ENCODE assay signal across 14 cellular contexts in genomic region chr4:169665039-169665732, GRCh38. TPM values are rescaled to one million over a fixed set of nuclear protein-coding genes. Genes with fewer than 3 reads are reported as not detected.
DNase-seq lines count a peak whose midpoint lies in the region; ATAC-seq and TF ChIP-seq lines count a peak whose summit lies in the region.
"Had no signal": no experiment of that assay in that cellular context is flagged by ENCODE, and none has a peak within 500 bp of the region (broad histone marks: within the 10 kb centered on the region; RNA-seq: fewer than 3 reads in every experiment).

No MANE protein-coding gene starts in this region.

- in situ Hi-C loops in GM23248 (cut with MboI): no loop called here

- H3K9me2 ChIP-seq in SK-N-SH: no peaks in the 10 kb centered on the region
- H3K9me2 ChIP-seq in GM23248 (ENCODE audit: insufficient read depth): no peaks in the 10 kb centered on the region

- 63% methylated on average over 2 of the region's 2 CpGs for WGBS in SK-N-SH (ENCODE audit: low lambda C conversion rate)
- WGBS in GM23248 (ENCODE audit: low coverage in 1 of 2, low lambda C conversion rate in 2 of 2, missing lambda C conversion rate in 2 of 2), 2 experiments: 74 to 84% methylated on average over 2 of the region's 2 CpGs
- WGBS in mesodermal cell (ENCODE audit: insufficient coverage in 2 of 2), 2 experiments: no CpG with 5 or more reads among the region's 2 CpGs

- POLR2A ChIA-PET in SK-N-SH (lab: Yijun Ruan, JAX): no interaction called here

- H3K9ac ChIP-seq in SK-N-SH (peak overlapping the region; percentile 48; the same call in 1 of the 2 replicates), GM23248 (0 out of 2 replicates have a peak overlapping the region, but pooled peaks have one; percentile 19)

- H4K20me1 ChIP-seq in SK-N-SH (ENCODE audit: insufficient read depth) (no peaks in the 10 kb centered on the region; the same call in 1 of the 2 replicates), GM23248 (ENCODE audit: insufficient read depth) (no peaks in the 10 kb centered on the region)

- H3F3A ChIP-seq in SK-N-SH (replicated peaks; ENCODE audit: insufficient read depth): peaks cover 36% of the 10 kb centered on the region
- H3F3A ChIP-seq in GM23248 (ENCODE audit: insufficient read depth): peaks cover 15% of the 10 kb centered on the region; the same call in 1 of the 2 replicates

- H3K27ac ChIP-seq in SK-N-SH (ENCODE audit: low read depth in 2 of 2, low read length in 1 of 2): peak overlapping the region; percentile 66 to 89
- no peak overlapping the region for H3K27ac ChIP-seq in GM23248
- H3K27ac ChIP-seq in mesodermal cell (ENCODE audit: low read depth, low read length, severe bottlenecking): peak overlapping the region; percentile 25
- H3K27ac ChIP-seq: 22Rv1 had no signal

- no peaks in the 10 kb centered on the region for H3K27me3 ChIP-seq in SK-N-SH (ENCODE audit: insufficient read depth)
- H3K27me3 ChIP-seq in GM23248 (replicated peaks; ENCODE audit: insufficient read depth): no peaks in the 10 kb centered on the region
- H3K27me3 ChIP-seq: adrenal gland had no signal

- H3K79me2 ChIP-seq in SK-N-SH (ENCODE audit: insufficient read depth) (peaks cover 67% of the 10 kb centered on the region), GM23248 (ENCODE audit: insufficient read depth) (peaks cover 83% of the 10 kb centered on the region)

- H3K36me3 ChIP-seq in SK-N-SH (replicated peaks in 1 of 2; ENCODE audit: control insufficient read depth in 1 of 2, insufficient read depth in 2 of 2, low read length in 1 of 2) (peaks cover 0 to 11% of the 10 kb centered on the region in 2 experiments), GM23248 (ENCODE audit: low read depth) (no peaks in the 10 kb centered on the region), mesodermal cell (ENCODE audit: control insufficient read depth, insufficient read depth, low read length) (peaks cover 9% of the 10 kb centered on the region)
- H3K36me3 ChIP-seq: adrenal gland had no signal

- TF ChIP-seq RAD21 in SK-N-SH (IDR thresholded peaks at IDR 0.05; ENCODE audit: low read length): no peak

- DNase-seq in SK-N-SH: no peak
- no peak for DNase-seq in GM23248
- peak; percentile 19 for DNase-seq in amniotic epithelial cell (ENCODE audit: low read depth)
- no peak for DNase-seq in NCI-H2081 treated with DMSO at 0.1 percent for 48 hours (lab: John Stamatoyannopoulos, UW)
- no peak for DNase-seq in NCI-H345 treated with DMSO at 0.1 percent for 48 hours (lab: John Stamatoyannopoulos, UW; ENCODE audit: unreplicated experiment)
- no peak for DNase-seq in DMS153 (lab: John Stamatoyannopoulos, UW)
- DNase-seq: adrenal gland; CD4-positive, alpha-beta T cell; NCI-H2107; NK-92 treated with Interleukin-12 subunit alpha and Interleukin-12 subunit beta, amount 100 ng/mL, for 24 hours had no signal

- TF ChIP-seq CTCF in SK-N-SH (IDR thresholded peaks at IDR 0.05): no peak

- no peak overlapping the region for H2AFZ ChIP-seq in SK-N-SH (ENCODE audit: low read depth)
- no peak overlapping the region for H2AFZ ChIP-seq in GM23248

- CTCF ChIA-PET in SK-N-SH (lab: Yijun Ruan, JAX): interaction anchor here (0.6 to 5.1 kb wide), 4 partner anchors 11 to 52 kb away, joined by 3 to 19 read pairs (median 3); partner anchors contain the start of gene NEK1

- H3K4me3 ChIP-seq in SK-N-SH (ENCODE audit: low read depth in 2 of 2, low read length in 1 of 2) (no peak overlapping the region; a peak in 2 of 4 replicates), GM23248 (no peak overlapping the region), mesodermal cell (ENCODE audit: extremely low read depth, insufficient read depth, low read length, poor library complexity, severe bottlenecking) (no peak overlapping the region)
- H3K4me3 ChIP-seq: adrenal gland had no signal

- peaks cover 25 to 28% of the 10 kb centered on the region in 2 experiments; a peak in 3 of 4 replicates for H3K4me1 ChIP-seq in SK-N-SH (ENCODE audit: control insufficient read depth in 1 of 2, insufficient read depth in 2 of 2, low read depth in 1 of 2, low read length in 1 of 2)
- H3K4me1 ChIP-seq in GM23248 (ENCODE audit: insufficient read depth): peaks cover 23% of the 10 kb centered on the region
- H3K4me1 ChIP-seq in mesodermal cell (ENCODE audit: control insufficient read depth, insufficient read depth, low read length, poor library complexity, severe bottlenecking): no peaks in the 10 kb centered on the region

- TF ChIP-seq EP300 in SK-N-SH (IDR thresholded peaks at IDR 0.05; ENCODE audit: borderline replicate concordance in 1 of 2, low read depth in 1 of 2, low read length in 1 of 2): no peak

- H3K9me3 ChIP-seq in SK-N-SH: no peaks in the 10 kb centered on the region; the same call in 1 of the 2 replicates
- no peaks in the 10 kb centered on the region for H3K9me3 ChIP-seq in GM23248 (ENCODE audit: low read depth)
- H3K9me3 ChIP-seq in mesodermal cell (ENCODE audit: control insufficient read depth, low read length): peaks cover 6% of the 10 kb centered on the region

- no peak; the same call in 2 of the 3 replicates for ATAC-seq in SK-N-SH treated with all-trans-retinoic acid at 6 μM for 48 hours
- ATAC-seq: stimulated activated memory B cell treated with anti-CD40 and anti-IgM and Interleukin-4, amounts not matched to agents 10 μg/mL and 1 μg/mL and 100 μg/mL, for 72 hours had no signal

- peak overlapping the region; percentile 64; the same call in 1 of the 2 replicates for H3K4me2 ChIP-seq in SK-N-SH
- no peak overlapping the region for H3K4me2 ChIP-seq in GM23248 (ENCODE audit: unreplicated experiment)

TF ChIP-seq in SK-N-SH, 30 proteins besides CTCF, POLR2A, EP300 and RAD21:
- TF ChIP-seq ZBTB33 (IDR thresholded peaks at IDR 0.05; ENCODE audit: borderline replicate concordance, low read depth) (no peak), RXRA (IDR thresholded peaks at IDR 0.05; ENCODE audit: borderline replicate concordance, low read depth) (no peak)

TF ChIP-seq in SK-N-SH treated with all-trans-retinoic acid at 6 μM for 48 hours, 23 proteins besides CTCF, POLR2A, EP300 and RAD21:
- TF ChIP-seq ISL1 (CRISPR knock-in tag; IDR thresholded peaks at IDR 0.05) (no peak), ZNF565 (CRISPR knock-in tag; conservative IDR thresholded peaks at IDR 0.05; ENCODE audit: low read depth) (no peak), RARB (CRISPR knock-in tag; IDR thresholded peaks at IDR 0.05) (no peak)
TF ChIP-seq in SK-N-SH treated with all-trans-retinoic acid at 6 μM for 48 hours: peak in this region for 0.

RNA-seq across cellular contexts. Expression of gene CLCN3, which starts 44.8 kb away (rescaled TPM):
- polyA plus RNA-seq in SK-N-SH (2012; rRNA removed) (11.8 and 17.9 TPM in 2 replicates), GM23248 (2016; fragmentation: Nextera tagmentation; extraction: Ambion mirVana) (12.1 and 12.2 TPM in 2 replicates)
- polyA plus RNA-seq in SK-N-SH (2012; cell fraction: cytosol; rRNA removed): 21.8 and 22.7 TPM in 2 replicates
- polyA plus RNA-seq in SK-N-SH (2012; cell fraction: nucleus; rRNA removed): 4.3 and 11.1 TPM in 2 replicates
- 16.4 and 20.4 TPM in 2 replicates for total RNA-seq in GM23248 (2014; rRNA removed; shearing (Covaris generic))
- polyA plus RNA-seq in mesodermal cell (2013, experiment 1 of 2): 42.8 TPM
- polyA plus RNA-seq in mesodermal cell (2013, experiment 2 of 2): 38.4 TPM

RNA-seq across cellular contexts. Expression of gene NEK1, which starts 52.8 kb away (rescaled TPM):
- polyA plus RNA-seq in SK-N-SH (2012; rRNA removed) (2.0 and 2.7 TPM in 2 replicates), GM23248 (2016; fragmentation: Nextera tagmentation; extraction: Ambion mirVana) (14.3 and 14.8 TPM in 2 replicates)
- 3.4 and 4.3 TPM in 2 replicates for polyA plus RNA-seq in SK-N-SH (2012; cell fraction: cytosol; rRNA removed)
- 2.6 and 3.7 TPM in 2 replicates for polyA plus RNA-seq in SK-N-SH (2012; cell fraction: nucleus; rRNA removed)
- total RNA-seq in GM23248 (2014; rRNA removed; shearing (Covaris generic)): 6.7 and 7.6 TPM in 2 replicates
- polyA plus RNA-seq in mesodermal cell (2013, experiment 1 of 2): 9.6 TPM
- 11.7 TPM for polyA plus RNA-seq in mesodermal cell (2013, experiment 2 of 2)
